Comparison of ENCODE assay signal across 8 cellular contexts in genomic region chr7:32988148-32988547, GRCh38. TPM values are rescaled to one million over a fixed set of nuclear protein-coding genes. Genes with fewer than 3 reads are reported as not detected.
DNase-seq lines count a peak whose midpoint lies in the region; ATAC-seq, FAIRE-seq and TF ChIP-seq lines count a peak whose summit lies in the region.
"Not testable (repeated sequence)": the region's sequence is repeated elsewhere in the genome, so short reads cannot be mapped to it uniquely, and the experiment has no call there.

No MANE protein-coding gene starts in this region.

- H2AFZ ChIP-seq in keratinocyte (ENCODE audit: control insufficient read depth, low read length) = not testable (repeated sequence)

- peak; percentile 77 for FAIRE-seq in keratinocyte (lab: Jason Lieb, UNC)

- TF ChIP-seq CTCF in keratinocyte (optimal IDR thresholded peaks at IDR 0.05 in 1 of 3, IDR thresholded peaks at IDR 0.05 in 1 of 3, conservative IDR thresholded peaks at IDR 0.05 in 1 of 3; ENCODE audit: extremely low read depth in 1 of 3, insufficient read depth in 2 of 3, low read length in 3 of 3) = not testable (repeated sequence)

- not testable (repeated sequence) for H3K27me3 ChIP-seq in keratinocyte (ENCODE audit: control insufficient read depth, extremely low read depth, insufficient read depth, low read length)

- DNase-seq in DMS53 (lab: John Stamatoyannopoulos, UW) (peak; percentile 98), NCI-H2107 treated with DMSO at 0.1 percent for 48 hours (lab: John Stamatoyannopoulos, UW; ENCODE audit: unreplicated experiment) (peak; percentile 89), SW480 (ENCODE audit: low spot score) (peak; percentile 78)
- not testable (repeated sequence) for DNase-seq in keratinocyte (ENCODE audit: low read depth, low spot score)

- H3K9ac ChIP-seq in keratinocyte (ENCODE audit: control insufficient read depth, extremely low read depth, insufficient read depth, low read length) = not testable (repeated sequence)

- not testable (repeated sequence) for H3K4me3 ChIP-seq in keratinocyte (ENCODE audit: control insufficient read depth in 2 of 3, extremely low read depth in 1 of 3, insufficient read depth in 2 of 3, low read depth in 1 of 3, low read length in 3 of 3)

- not testable (repeated sequence) for H3K9me3 ChIP-seq in keratinocyte (ENCODE audit: control insufficient read depth, low read depth, low read length)

- not testable (repeated sequence) for H3K4me2 ChIP-seq in keratinocyte (ENCODE audit: control insufficient read depth, extremely low read depth, insufficient read depth, low read depth, low read length)

- H4K20me1 ChIP-seq in keratinocyte (ENCODE audit: control insufficient read depth, extremely low read depth, insufficient read depth, low read length) = not testable (repeated sequence)

- H3K4me1 ChIP-seq in keratinocyte (ENCODE audit: control insufficient read depth, extremely low read depth, insufficient read depth, low read length) = not testable (repeated sequence)

- not testable (repeated sequence) for H3K27ac ChIP-seq in keratinocyte (ENCODE audit: control insufficient read depth, insufficient read depth, low read length)

- H3K9me1 ChIP-seq in keratinocyte (ENCODE audit: control insufficient read depth, extremely low read depth, insufficient read depth, low read length) = not testable (repeated sequence)

- ATAC-seq in GM18907 (IDR thresholded peaks at IDR 0.05; ENCODE audit: unreplicated experiment) = peak; percentile 89
- ATAC-seq in GM21447 (IDR thresholded peaks at IDR 0.05; ENCODE audit: unreplicated experiment) = peak; percentile 81
- peak; percentile 79 for ATAC-seq in HG02759 (IDR thresholded peaks at IDR 0.05; ENCODE audit: unreplicated experiment)
- ATAC-seq in HG03280 (IDR thresholded peaks at IDR 0.05; ENCODE audit: unreplicated experiment) = peak; percentile 78

- not testable (repeated sequence) for H3K79me2 ChIP-seq in keratinocyte (ENCODE audit: control insufficient read depth, insufficient read depth, low read length)

- H3K36me3 ChIP-seq in keratinocyte (ENCODE audit: control insufficient read depth in 2 of 2, extremely low read depth in 1 of 2, insufficient read depth in 2 of 2, low read length in 2 of 2) = not testable (repeated sequence)

- dilution Hi-C loops in keratinocyte (cut with MboI; ENCODE audit: extremely low pct_ligation_motif_present, low sequenced_read_pairs) = not testable (repeated sequence)

RNA-seq across cellular contexts. Expression of gene FKBP9, which starts 30.9 kb away (rescaled TPM):
- 72.6 to 173 TPM (median 92.2 TPM) in 3 replicates for polyA plus RNA-seq in keratinocyte
- polyA plus RNA-seq in keratinocyte (2011; ENCODE audit: low read depth) = 91.6 TPM
- 74.2 and 99.6 TPM in 2 replicates for polyA plus RNA-seq in keratinocyte (2011; cell fraction: cytosol; rRNA removed)
- 210 and 211 TPM in 2 replicates for polyA plus RNA-seq in keratinocyte (2011; cell fraction: nucleus; rRNA removed)
- 138 and 144 TPM in 2 replicates for polyA plus RNA-seq in keratinocyte (2012; ENCODE audit: low replicate concordance)
- polyA minus RNA-seq in keratinocyte = 88.1 to 215 TPM (median 145 TPM) in 3 replicates
- 229 TPM for polyA minus RNA-seq in keratinocyte (2011; cell fraction: cytosol; rRNA and poly(A)+ RNA removed)
- polyA minus RNA-seq in keratinocyte (2011; cell fraction: nucleus; rRNA and poly(A)+ RNA removed) = 179 and 344 TPM in 2 replicates
